In genomic region chr3:141378556-141378955, GRCh38 we compare ENCODE assay signal across 24 cellular contexts. TPM values are rescaled to one million over a fixed set of nuclear protein-coding genes. Genes with fewer than 3 reads are reported as not detected.
DNase-seq lines count a peak whose midpoint lies in the region; ATAC-seq, FAIRE-seq and TF ChIP-seq lines count a peak whose summit lies in the region.
"Had no signal": no experiment of that assay in that cellular context is flagged by ENCODE, and none has a peak within 500 bp of the region (broad histone marks: within the 10 kb centered on the region; RNA-seq: fewer than 3 reads in every experiment).

No MANE protein-coding gene starts in this region.

- H3K27ac ChIP-seq in CD4-positive, alpha-beta memory T cell (ENCODE audit: low read depth, low read length) = peak overlapping the region; percentile 33
- H3K27ac ChIP-seq in mucosa of rectum (ENCODE audit: low read depth in 2 of 2, low read length in 2 of 2) = peak overlapping the region; percentile 65 to 69
- H3K27ac ChIP-seq: pancreas had no signal

- no peaks in the 10 kb centered on the region for H3K9me3 ChIP-seq in CD4-positive, alpha-beta memory T cell (ENCODE audit: control insufficient read depth in 1 of 2, low read length in 2 of 2)
- H3K9me3 ChIP-seq in T-helper 17 cell (ENCODE audit: control insufficient read depth, low read length, poor library complexity, severe bottlenecking) (no peaks in the 10 kb centered on the region), mucosa of rectum (ENCODE audit: control insufficient read depth in 2 of 2, low read length in 2 of 2) (no peaks in the 10 kb centered on the region)
- H3K9me3 ChIP-seq: pancreas had no signal

- peaks cover 0 to 2% (median 0%) of the 10 kb centered on the region in 8 donors for H3K9me3 Mint-ChIP-seq in CD4-positive, alpha-beta memory T cell
- H3K9me3 Mint-ChIP-seq: GM23338; stimulated activated naive CD8-positive, alpha-beta T cell treated with anti-CD3 and anti-CD28 coated beads, Interleukin-15, Interleukin-2, amounts not matched to agents 100 ng/mL and 50 ng/mL, for 24 hours had no signal

- POLR2A ChIA-PET in CD4-positive, alpha-beta memory T cell (lab: Charles Lee; ENCODE audit: partially characterized antibody) = interaction anchor here (1.1 to 11.1 kb wide), 12 partner anchors 8 to 109 kb away, joined by 3 to 196 read pairs (median 7); partner anchors contain the start of gene RASA2

- no peaks in the 10 kb centered on the region for H3K36me3 ChIP-seq in CD4-positive, alpha-beta memory T cell (ENCODE audit: insufficient read depth, low read length)
- peaks cover 11 to 16% of the 10 kb centered on the region in 2 donors for H3K36me3 ChIP-seq in mucosa of rectum (ENCODE audit: control insufficient read depth in 2 of 2, insufficient read depth in 2 of 2, low read length in 2 of 2)
- H3K36me3 ChIP-seq: pancreas had no signal

- H3K9ac ChIP-seq in mucosa of rectum (ENCODE audit: low read depth in 1 of 2, low read length in 2 of 2) = no peak overlapping the region

- peaks cover 27 to 47% (median 38%) of the 10 kb centered on the region in 4 donors for H3K4me1 Mint-ChIP-seq in CD4-positive, alpha-beta memory T cell
- peaks cover 23% of the 10 kb centered on the region for H3K4me1 Mint-ChIP-seq in T-helper 17 cell

- no peaks in the 10 kb centered on the region for H3K27me3 ChIP-seq in CD4-positive, alpha-beta memory T cell (ENCODE audit: insufficient read depth, low read length)
- H3K27me3 ChIP-seq in mucosa of rectum (ENCODE audit: control insufficient read depth in 2 of 2, insufficient read depth in 2 of 2, low read length in 2 of 2) = no peaks in the 10 kb centered on the region
- H3K27me3 ChIP-seq: pancreas had no signal

- no peak overlapping the region for H3K4me3 Mint-ChIP-seq in CD4-positive, alpha-beta memory T cell
- peak overlapping the region; percentile 2 for H3K4me3 Mint-ChIP-seq in T-helper 17 cell
- H3K4me3 Mint-ChIP-seq: activated naive CD4-positive, alpha-beta T cell treated with anti-CD3 and anti-CD28 coated beads, Interleukin-2, amount 10 ng/mL, durations not matched to agents 7 days and 5 days; endodermal cell; GM23338; stimulated activated naive CD8-positive, alpha-beta T cell treated with anti-CD3 and anti-CD28 coated beads, Interleukin-15, Interleukin-2, amounts not matched to agents 100 ng/mL and 50 ng/mL, for 24 hours had no signal

- peaks cover 51% of the 10 kb centered on the region for H3K4me1 ChIP-seq in CD4-positive, alpha-beta memory T cell (ENCODE audit: insufficient read depth, low read length)
- peaks cover 6 to 12% of the 10 kb centered on the region in 2 donors for H3K4me1 ChIP-seq in mucosa of rectum (ENCODE audit: control insufficient read depth in 2 of 2, insufficient read depth in 2 of 2, low read length in 2 of 2)
- H3K4me1 ChIP-seq: pancreas had no signal

- ATAC-seq in T-helper 17 cell (no peak), HG02840 (IDR thresholded peaks at IDR 0.05; ENCODE audit: low FRiP score, unreplicated experiment) (no peak), HG02610 (IDR thresholded peaks at IDR 0.05; ENCODE audit: unreplicated experiment) (no peak)
- ATAC-seq: GM23338, pancreas had no signal

- no peak for DNase-seq in CD4-positive, alpha-beta memory T cell
- DNase-seq in GM12892 (ENCODE audit: insufficient read length) (no peak), T-helper 17 cell (no peak), middle frontal gyrus (ENCODE audit: extremely low spot score, low spot score) (no peak)
- DNase-seq: activated CD4-positive, alpha-beta T cell treated with anti-CD3 and anti-CD28 coated beads, Interleukin-2, amount 50 U/mL, for 4 hours; activated naive CD4-positive, alpha-beta T cell treated with anti-CD3 and anti-CD28 coated beads, Interleukin-2, amount 10 ng/mL, durations not matched to agents 7 days and 5 days; DMS153; endodermal cell; hypothalamus; MV-4-11; NCI-H1694 treated with DMSO at 0.1 percent for 48 hours; NCI-H2171 treated with DMSO at 0.1 percent for 48 hours; NCI-H526 treated with DMSO at 0.1 percent for 48 hours; pancreas; RPMI8226; stimulated activated CD4-positive, alpha-beta T cell treated with anti-CD3 and anti-CD28 coated beads, Interleukin-4, amount 100 ng/mL, for 4 hours; T1000 had no signal

- H3K36me3 Mint-ChIP-seq in CD4-positive, alpha-beta memory T cell = peaks cover 0 to 1% of the 10 kb centered on the region in 2 donors
- H3K36me3 Mint-ChIP-seq in T-helper 17 cell (ENCODE audit: low read depth) = no peaks in the 10 kb centered on the region
- H3K36me3 Mint-ChIP-seq: activated naive CD4-positive, alpha-beta T cell treated with anti-CD3 and anti-CD28 coated beads, Interleukin-2, amount 10 ng/mL, durations not matched to agents 7 days and 5 days had no signal

- TF ChIP-seq POLR2A in GM12892 (IDR thresholded peaks at IDR 0.05; ENCODE audit: low read depth, low read length) = no peak

- no peaks in the 10 kb centered on the region for H3K27me3 Mint-ChIP-seq in CD4-positive, alpha-beta memory T cell
- H3K27me3 Mint-ChIP-seq in T-helper 17 cell = no peaks in the 10 kb centered on the region
- H3K27me3 Mint-ChIP-seq: activated naive CD4-positive, alpha-beta T cell treated with anti-CD3 and anti-CD28 coated beads, Interleukin-2, amount 10 ng/mL, durations not matched to agents 7 days and 5 days; stimulated activated naive CD8-positive, alpha-beta T cell treated with anti-CD3 and anti-CD28 coated beads, Interleukin-15, Interleukin-2, amounts not matched to agents 100 ng/mL and 50 ng/mL, for 24 hours had no signal

- intact Hi-C loops in CD4-positive, alpha-beta memory T cell (cut with micrococcal nuclease) = loop anchor here (10.0 kb wide), 1 partner anchor 186 kb away; no protein-coding TSS in a partner anchor

- H3K27ac Mint-ChIP-seq in CD4-positive, alpha-beta memory T cell = peak overlapping the region; percentile 85 to 97 (median 96)
- H3K27ac Mint-ChIP-seq in T-helper 17 cell = peak overlapping the region; percentile 78
- H3K27ac Mint-ChIP-seq: endodermal cell, GM23338 had no signal

- FAIRE-seq in GM12892 (lab: Jason Lieb, UNC) = peak; percentile 50
- FAIRE-seq: HTR-8/SVneo, pancreas had no signal

- CTCF ChIA-PET in CD4-positive, alpha-beta memory T cell (lab: Charles Lee; ENCODE audit: partially characterized antibody) = interaction anchor here (0.8 to 5.6 kb wide), 8 partner anchors 7 to 74 kb away, joined by 3 to 40 read pairs (median 4); no protein-coding TSS in a partner anchor

- no peak overlapping the region for H3K4me3 ChIP-seq in CD4-positive, alpha-beta memory T cell (ENCODE audit: low read length in 2 of 2)
- H3K4me3 ChIP-seq in mucosa of rectum (ENCODE audit: low read length in 2 of 2) = no peak overlapping the region
- H3K4me3 ChIP-seq: coronary artery, GM23338, pancreas had no signal

RNA-seq across cellular contexts. Expression of gene ZBTB38, which starts 10.3 kb away (rescaled TPM):
- total RNA-seq in CD4-positive, alpha-beta memory T cell = 10 to 100 TPM; 86.6 to 87.8 TPM
- 100 to 1,000 TPM in 1 of 2 donors, 10 to 100 TPM in 1; 44.1 to 103 TPM for polyA plus RNA-seq in CD4-positive, alpha-beta memory T cell
- polyA plus RNA-seq in GM12892 (2012; ENCODE audit: missing spikeins) = 101 TPM
- 10 to 100 TPM; 51.6 to 54.0 TPM for total RNA-seq in T-helper 17 cell
